In the genomic region with DNA sequence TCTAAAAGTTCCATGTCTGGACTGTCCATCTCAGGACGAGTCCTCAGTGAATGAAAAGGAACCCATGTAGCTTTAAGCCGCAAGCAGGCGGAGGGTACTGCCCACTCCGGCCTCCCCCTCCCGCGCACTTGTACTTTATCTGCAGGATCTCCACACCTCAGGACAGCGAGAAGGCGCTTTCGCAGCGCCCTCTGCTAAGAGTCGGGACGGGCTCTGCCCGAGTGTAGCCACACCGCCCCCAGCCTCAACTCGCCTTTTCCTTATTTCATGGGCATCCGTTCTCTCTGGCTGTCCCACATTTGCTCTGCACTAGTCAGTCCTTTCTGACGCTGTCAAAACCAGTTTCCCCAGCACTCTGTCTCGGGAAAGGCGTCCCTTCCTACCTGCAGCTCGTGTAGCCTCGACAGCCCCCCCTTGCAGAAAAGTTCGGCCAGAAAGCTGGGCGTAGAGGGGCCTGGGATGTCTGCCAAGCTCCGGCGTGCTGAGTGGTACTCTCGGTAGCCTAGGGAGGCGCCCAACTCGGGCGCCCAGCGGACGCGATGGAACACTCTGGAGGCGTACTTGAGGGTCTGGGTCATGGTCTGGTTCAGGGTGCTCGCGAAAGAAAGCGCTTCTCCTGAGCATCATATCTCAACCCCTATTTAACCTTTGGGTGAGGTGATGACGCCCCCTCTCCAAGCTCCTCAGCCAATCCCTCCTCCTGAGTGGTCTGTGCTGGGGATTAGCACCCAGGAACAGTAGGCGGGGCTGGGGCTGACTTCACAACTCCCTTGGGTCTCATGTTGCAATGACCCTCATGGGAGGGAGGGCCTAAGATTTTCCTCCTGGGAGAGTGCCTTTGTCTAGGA, we compare ENCODE assay signal across 1 cellular context.
TF ChIP-seq lines count a peak whose summit lies in the region.

A gene with protein sequence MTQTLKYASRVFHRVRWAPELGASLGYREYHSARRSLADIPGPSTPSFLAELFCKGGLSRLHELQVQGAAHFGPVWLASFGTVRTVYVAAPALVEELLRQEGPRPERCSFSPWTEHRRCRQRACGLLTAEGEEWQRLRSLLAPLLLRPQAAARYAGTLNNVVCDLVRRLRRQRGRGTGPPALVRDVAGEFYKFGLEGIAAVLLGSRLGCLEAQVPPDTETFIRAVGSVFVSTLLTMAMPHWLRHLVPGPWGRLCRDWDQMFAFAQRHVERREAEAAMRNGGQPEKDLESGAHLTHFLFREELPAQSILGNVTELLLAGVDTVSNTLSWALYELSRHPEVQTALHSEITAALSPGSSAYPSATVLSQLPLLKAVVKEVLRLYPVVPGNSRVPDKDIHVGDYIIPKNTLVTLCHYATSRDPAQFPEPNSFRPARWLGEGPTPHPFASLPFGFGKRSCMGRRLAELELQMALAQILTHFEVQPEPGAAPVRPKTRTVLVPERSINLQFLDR (minus strand): TSS at position 615 of the 848 bp plus-strand sequence. CDS start 37 bp downstream, at position 578.

TF ChIP-seq in HEK293T, 16 proteins besides CTCF, POLR2A, EP300 and RAD21 (continued from another document):
- TF ChIP-seq, protein P1, sequence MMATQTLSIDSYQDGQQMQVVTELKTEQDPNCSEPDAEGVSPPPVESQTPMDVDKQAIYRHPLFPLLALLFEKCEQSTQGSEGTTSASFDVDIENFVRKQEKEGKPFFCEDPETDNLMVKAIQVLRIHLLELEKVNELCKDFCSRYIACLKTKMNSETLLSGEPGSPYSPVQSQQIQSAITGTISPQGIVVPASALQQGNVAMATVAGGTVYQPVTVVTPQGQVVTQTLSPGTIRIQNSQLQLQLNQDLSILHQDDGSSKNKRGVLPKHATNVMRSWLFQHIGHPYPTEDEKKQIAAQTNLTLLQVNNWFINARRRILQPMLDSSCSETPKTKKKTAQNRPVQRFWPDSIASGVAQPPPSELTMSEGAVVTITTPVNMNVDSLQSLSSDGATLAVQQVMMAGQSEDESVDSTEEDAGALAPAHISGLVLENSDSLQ (IDR thresholded peaks at IDR 0.05): no peak
- TF ChIP-seq ARNT (IDR thresholded peaks at IDR 0.05) (no peak), SP1 (IDR thresholded peaks at IDR 0.05) (no peak), CTBP1 (IDR thresholded peaks at IDR 0.05; ENCODE audit: borderline replicate concordance) (no peak)
TF ChIP-seq in HEK293T: peak in this region for 0.
